Comparison of ENCODE assay signal across 13 cellular contexts in genomic region chr12:100699209-100699608, GRCh38.
A peak's percentile ranks its signal among the peaks of the same experiment; 100 is the strongest.
DNase-seq lines count a peak whose midpoint lies in the region; ATAC-seq and TF ChIP-seq lines count a peak whose summit lies in the region.
"Had no signal": no experiment of that assay in that cellular context is flagged by ENCODE, and none has a peak within 500 bp of the region (broad histone marks: within the 10 kb centered on the region; RNA-seq: fewer than 3 reads in every experiment).

No MANE protein-coding gene starts in this region.

- no peaks in the 10 kb centered on the region for H3K4me1 Mint-ChIP-seq in CD4-positive, alpha-beta memory T cell
- H3K4me1 Mint-ChIP-seq: stimulated activated effector memory CD8-positive, alpha-beta T cell treated with anti-CD3 and anti-CD28 coated beads, Interleukin-12 subunit alpha, Interleukin-12 subunit beta, amount 100 ng/mL, for 72 hours had no signal

- TF ChIP-seq CTCF in left lung (IDR thresholded peaks at IDR 0.05) (no peak), testis (IDR thresholded peaks at IDR 0.05) (no peak)

- H3K4me3 ChIP-seq in left lung, result no peak overlapping the region
- no peak overlapping the region for H3K4me3 ChIP-seq in testis
- H3K4me3 ChIP-seq in CD4-positive, alpha-beta memory T cell (ENCODE audit: low read length in 2 of 2), result no peak overlapping the region

- H3K36me3 ChIP-seq in left lung (no peaks in the 10 kb centered on the region), testis (ENCODE audit: low read depth, missing control alignments) (no peaks in the 10 kb centered on the region)
- no peaks in the 10 kb centered on the region for H3K36me3 ChIP-seq in CD4-positive, alpha-beta memory T cell (ENCODE audit: insufficient read depth, low read length)

- H3K36me3 Mint-ChIP-seq in CD4-positive, alpha-beta memory T cell, result no peaks in the 10 kb centered on the region
- H3K36me3 Mint-ChIP-seq: stimulated activated effector memory CD8-positive, alpha-beta T cell treated with anti-CD3 and anti-CD28 coated beads, Interleukin-12 subunit alpha, Interleukin-12 subunit beta, amount 100 ng/mL, for 72 hours had no signal

- no peaks in the 10 kb centered on the region for H3K27me3 ChIP-seq in left lung
- H3K27me3 ChIP-seq in testis, result no peaks in the 10 kb centered on the region
- no peaks in the 10 kb centered on the region for H3K27me3 ChIP-seq in CD4-positive, alpha-beta memory T cell (ENCODE audit: insufficient read depth, low read length)

- ATAC-seq in GM18858 (IDR thresholded peaks at IDR 0.05; ENCODE audit: unreplicated experiment) (peak; percentile 71), GM21786 (IDR thresholded peaks at IDR 0.05; ENCODE audit: unreplicated experiment) (peak; percentile 71), HG03571 (IDR thresholded peaks at IDR 0.05; ENCODE audit: unreplicated experiment) (peak; percentile 86), left lung (no peak)
- ATAC-seq: stimulated activated effector memory CD8-positive, alpha-beta T cell treated with anti-CD3 and anti-CD28 coated beads, Interleukin-12 subunit alpha, Interleukin-12 subunit beta, amount 100 ng/mL, for 72 hours had no signal

- no peak overlapping the region for H3K27ac Mint-ChIP-seq in CD4-positive, alpha-beta memory T cell
- H3K27ac Mint-ChIP-seq: activated T-helper 2 cell treated with anti-CD3 and anti-CD28 coated beads, Interferon-gamma antibody, Interleukin-2, Interleukin-4, amounts not matched to agents 10 μg/mL and 5 μg/mL and 100 μg/mL, durations not matched to agents 14 hours and 24 hours and 36 hours; stimulated activated effector memory CD8-positive, alpha-beta T cell treated with anti-CD3 and anti-CD28 coated beads, Interleukin-12 subunit alpha, Interleukin-12 subunit beta, amount 100 ng/mL, for 72 hours had no signal

- WGBS in testis, 2 donors, result 76 to 80% methylated on average over 1 of the region's 1 CpG

- DNase-seq in globus pallidus (ENCODE audit: low spot score) (peak; percentile 25), left lung (no peak), testis (no peak), islet precursor cell (no peak)
- DNase-seq in CD4-positive, alpha-beta memory T cell, result no peak
- DNase-seq: activated CD4-positive, alpha-beta T cell treated with anti-CD3 and anti-CD28 coated beads for 4 hours; NCI-H526 had no signal

- CTCF ChIA-PET in CD4-positive, alpha-beta memory T cell (lab: Charles Lee; ENCODE audit: partially characterized antibody), result no interaction called here

- H3K9me3 ChIP-seq in left lung (no peaks in the 10 kb centered on the region), testis (no peaks in the 10 kb centered on the region)
- no peaks in the 10 kb centered on the region for H3K9me3 ChIP-seq in CD4-positive, alpha-beta memory T cell (ENCODE audit: control insufficient read depth in 1 of 2, low read length in 2 of 2)

- peaks cover 0 to 4% (median 0%) of the 10 kb centered on the region in 8 donors for H3K9me3 Mint-ChIP-seq in CD4-positive, alpha-beta memory T cell
- H3K9me3 Mint-ChIP-seq: activated T-helper 2 cell treated with anti-CD3 and anti-CD28 coated beads, Interferon-gamma antibody, Interleukin-2, Interleukin-4, amounts not matched to agents 10 μg/mL and 5 μg/mL and 100 μg/mL, durations not matched to agents 14 hours and 24 hours and 36 hours had no signal

- H3K27me3 Mint-ChIP-seq in CD4-positive, alpha-beta memory T cell, result peaks cover 3% of the 10 kb centered on the region in 2 donors

- H3K4me1 ChIP-seq in left lung (no peaks in the 10 kb centered on the region), testis (no peaks in the 10 kb centered on the region)
- no peaks in the 10 kb centered on the region for H3K4me1 ChIP-seq in CD4-positive, alpha-beta memory T cell (ENCODE audit: insufficient read depth, low read length)

- POLR2A ChIA-PET in CD4-positive, alpha-beta memory T cell (lab: Charles Lee; ENCODE audit: partially characterized antibody), result no interaction called here

- intact Hi-C loops in left lung (cut with DNase I) (no loop called here), testis (cut with DNase I; ENCODE audit: low total_unique reads) (no loop called here)
- intact Hi-C loops in CD4-positive, alpha-beta memory T cell (cut with micrococcal nuclease), result no loop called here

- no peak for TF ChIP-seq POLR2A in testis (IDR thresholded peaks at IDR 0.05)

- no peak overlapping the region for H3K27ac ChIP-seq in left lung
- H3K27ac ChIP-seq in testis, result no peak overlapping the region
- no peak overlapping the region for H3K27ac ChIP-seq in CD4-positive, alpha-beta memory T cell (ENCODE audit: low read depth, low read length)
- H3K27ac ChIP-seq: C4-2B had no signal

- H3K4me3 Mint-ChIP-seq in CD4-positive, alpha-beta memory T cell, result no peak overlapping the region
- H3K4me3 Mint-ChIP-seq: stimulated activated effector memory CD8-positive, alpha-beta T cell treated with anti-CD3 and anti-CD28 coated beads, Interleukin-12 subunit alpha, Interleukin-12 subunit beta, amount 100 ng/mL, for 72 hours had no signal
